25 cellular contexts compared by ENCODE assay signal in genomic region chr11:122028561-122028960, GRCh38.
"Had no signal": no experiment of that assay in that cellular context is flagged by ENCODE, and none has a peak within 500 bp of the region (broad histone marks: within the 10 kb centered on the region; RNA-seq: fewer than 3 reads in every experiment).

No MANE protein-coding gene starts in this region.

- H3K36me3 Mint-ChIP-seq: mesothelial cell of epicardium; naive thymus-derived CD8-positive, alpha-beta T cell; stimulated activated naive B cell treated with anti-CD40 and anti-IgM and Interleukin-4, amounts not matched to agents 10 μg/mL and 1 μg/mL and 100 μg/mL, for 72 hours had no signal

- DNase-seq: dorsolateral prefrontal cortex; effector CD4-positive, alpha-beta T cell; foreskin keratinocyte; heart right ventricle; hippocampal formation; left cardiac atrium; left lung; mesenchymal stem cell; mucosa of descending colon; naive thymus-derived CD8-positive, alpha-beta T cell; pancreas; right lobe of liver; spleen; stimulated activated naive B cell treated with anti-CD40 and anti-IgM and Interleukin-4, amounts not matched to agents 10 μg/mL and 1 μg/mL and 100 μg/mL, for 72 hours; upper lobe of left lung had no signal

- H3K4me3 ChIP-seq: dorsolateral prefrontal cortex, gastroesophageal sphincter, heart right ventricle, left lung, mucosa of descending colon, pancreas, right lobe of liver, spleen, thoracic aorta, tibial nerve, upper lobe of left lung had no signal

- H3K36me3 ChIP-seq: heart right ventricle, left lung, neutrophil, pancreas, right lobe of liver, spleen, thoracic aorta, upper lobe of left lung had no signal

- ATAC-seq: foreskin keratinocyte; gastroesophageal sphincter; heart right ventricle; left cardiac atrium; left lung; mucosa of descending colon; naive thymus-derived CD8-positive, alpha-beta T cell; pancreas; right lobe of liver; stimulated activated naive B cell treated with anti-CD40 and anti-IgM and Interleukin-4, amounts not matched to agents 10 μg/mL and 1 μg/mL and 100 μg/mL, for 72 hours had no signal

- H3K4me3 Mint-ChIP-seq: mesothelial cell of epicardium; naive thymus-derived CD8-positive, alpha-beta T cell; stimulated activated naive B cell treated with anti-CD40 and anti-IgM and Interleukin-4, amounts not matched to agents 10 μg/mL and 1 μg/mL and 100 μg/mL, for 72 hours; stimulated activated naive CD8-positive, alpha-beta T cell treated with anti-CD3 and anti-CD28 coated beads, Interleukin-15, Interleukin-2, amounts not matched to agents 100 ng/mL and 50 ng/mL, for 24 hours had no signal

- FAIRE-seq: colon, islet of Langerhans, pancreas, urothelium cell line had no signal

- H3K4me1 Mint-ChIP-seq: mesothelial cell of epicardium; naive thymus-derived CD8-positive, alpha-beta T cell; stimulated activated naive B cell treated with anti-CD40 and anti-IgM and Interleukin-4, amounts not matched to agents 10 μg/mL and 1 μg/mL and 100 μg/mL, for 72 hours had no signal

- H3K27ac Mint-ChIP-seq: mesothelial cell of epicardium; naive thymus-derived CD8-positive, alpha-beta T cell; progenitor cell of endocrine pancreas; stimulated activated naive B cell treated with anti-CD40 and anti-IgM and Interleukin-4, amounts not matched to agents 10 μg/mL and 1 μg/mL and 100 μg/mL, for 72 hours; stimulated activated naive CD8-positive, alpha-beta T cell treated with anti-CD3 and anti-CD28 coated beads, Interleukin-15, Interleukin-2, amounts not matched to agents 100 ng/mL and 50 ng/mL, for 24 hours had no signal

- H3K9me3 ChIP-seq: gastroesophageal sphincter, left lung, mucosa of descending colon, neutrophil, pancreas, right lobe of liver, spleen, thoracic aorta, tibial nerve, upper lobe of left lung had no signal

- H3K27me3 Mint-ChIP-seq: stimulated activated naive B cell treated with anti-CD40 and anti-IgM and Interleukin-4, amounts not matched to agents 10 μg/mL and 1 μg/mL and 100 μg/mL, for 72 hours had no signal

- H3K4me1 ChIP-seq: foreskin keratinocyte, left lung, pancreas, right lobe of liver, spleen, upper lobe of left lung had no signal

- H3K27me3 ChIP-seq: dorsolateral prefrontal cortex, foreskin keratinocyte, gastroesophageal sphincter, heart right ventricle, left lung, neutrophil, pancreas, right lobe of liver, tibial nerve, upper lobe of left lung had no signal

- H3K27ac ChIP-seq: foreskin keratinocyte, gastroesophageal sphincter, heart right ventricle, left lung, neutrophil, pancreas, right lobe of liver, spleen, thoracic aorta, upper lobe of left lung had no signal

- H3K9me3 Mint-ChIP-seq: stimulated activated naive B cell treated with anti-CD40 and anti-IgM and Interleukin-4, amounts not matched to agents 10 μg/mL and 1 μg/mL and 100 μg/mL, for 72 hours; stimulated activated naive CD8-positive, alpha-beta T cell treated with anti-CD3 and anti-CD28 coated beads, Interleukin-15, Interleukin-2, amounts not matched to agents 100 ng/mL and 50 ng/mL, for 24 hours had no signal
